In the genomic region with DNA sequence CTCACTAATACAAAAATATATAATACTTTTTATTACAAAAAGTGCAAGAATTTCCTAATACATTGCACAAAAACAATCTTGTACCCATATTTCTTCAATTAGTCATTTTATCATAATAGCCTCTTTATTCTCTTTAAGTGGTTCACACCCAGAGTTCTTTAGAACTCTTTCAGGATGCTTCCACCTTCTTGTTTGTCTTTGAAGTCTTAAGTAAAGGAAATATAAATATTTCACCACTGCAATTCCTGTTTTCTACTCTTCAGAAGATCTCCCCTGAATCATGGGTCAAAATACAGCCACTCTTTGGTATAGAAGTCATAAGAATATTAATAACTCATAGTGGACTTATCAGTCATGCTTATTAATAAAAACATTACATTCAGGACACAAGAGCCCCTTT, we compare ENCODE assay signal across 36 cellular contexts.
"Had no signal": no experiment of that assay in that cellular context is flagged by ENCODE, and none has a peak within 500 bp of the region (broad histone marks: within the 10 kb centered on the region; RNA-seq: fewer than 3 reads in every experiment).

No MANE protein-coding gene starts in this region.

- H3K4me3 ChIP-seq: ascending aorta, Peyer's patch, SJCRH30, SK-N-MC had no signal

- H3K4me1 Mint-ChIP-seq: activated CD4-positive, alpha-beta T cell treated with anti-CD3 and anti-CD28 coated beads, Interleukin-2, amount 10 ng/mL, durations not matched to agents 24 days and 14 days; activated naive CD8-positive, alpha-beta T cell treated with anti-CD3 and anti-CD28 coated beads for 36 hours; activated T-helper 17 cell treated with anti-CD3 and anti-CD28 coated beads, Interleukin-2, amount 50 U/mL, for 72 hours had no signal

- H3K4me1 ChIP-seq: ascending aorta, SJCRH30 had no signal

- H3K9me3 Mint-ChIP-seq: activated CD4-positive, alpha-beta T cell treated with anti-CD3 and anti-CD28 coated beads, Interleukin-2, amount 10 ng/mL, durations not matched to agents 24 days and 14 days; activated CD8-positive, alpha-beta T cell treated with anti-CD3 and anti-CD28 coated beads for 36 hours; activated naive CD8-positive, alpha-beta T cell treated with anti-CD3 and anti-CD28 coated beads for 36 hours had no signal

- H3K36me3 Mint-ChIP-seq: activated naive CD8-positive, alpha-beta T cell treated with anti-CD3 and anti-CD28 coated beads for 36 hours had no signal

- H3K27ac ChIP-seq: ascending aorta, Peyer's patch, SJCRH30, SK-N-MC, WERI-Rb-1 had no signal

- H3K4me3 Mint-ChIP-seq: activated CD4-positive, alpha-beta T cell treated with anti-CD3 and anti-CD28 coated beads, Interleukin-2, amount 10 ng/mL, durations not matched to agents 24 days and 14 days; activated CD8-positive, alpha-beta T cell treated with anti-CD3 and anti-CD28 coated beads for 36 hours; activated naive CD8-positive, alpha-beta T cell treated with anti-CD3 and anti-CD28 coated beads for 36 hours; activated T-cell treated with anti-CD3 and anti-CD28 coated beads, Interleukin-2, amount 50 U/mL, for 72 hours; activated T-helper 17 cell treated with anti-CD3 and anti-CD28 coated beads, Interleukin-2, amount 50 U/mL, for 72 hours had no signal

- H3K27me3 Mint-ChIP-seq: activated CD4-positive, alpha-beta T cell treated with anti-CD3 and anti-CD28 coated beads, Interleukin-2, amount 10 ng/mL, durations not matched to agents 24 days and 14 days; activated CD8-positive, alpha-beta T cell treated with anti-CD3 and anti-CD28 coated beads for 36 hours; activated naive CD8-positive, alpha-beta T cell treated with anti-CD3 and anti-CD28 coated beads for 36 hours; activated T-helper 17 cell treated with anti-CD3 and anti-CD28 coated beads, Interleukin-2, amount 50 U/mL, for 72 hours had no signal

- DNase-seq: activated CD4-positive, alpha-beta T cell treated with anti-CD3 and anti-CD28 coated beads for 1 hour; activated CD4-positive, alpha-beta T cell treated with anti-CD3 and anti-CD28 coated beads, Interleukin-2, amount 10 ng/mL, durations not matched to agents 24 days and 14 days; activated CD4-positive, alpha-beta T cell treated with anti-CD3 and anti-CD28 coated beads, Interleukin-2, amount 50 U/mL, for 4 hours; activated CD4-positive, CD25-positive, alpha-beta regulatory T cell; activated CD8-positive, alpha-beta T cell treated with anti-CD3 and anti-CD28 coated beads for 36 hours; activated effector memory CD4-positive, alpha-beta T cell treated with anti-CD3 and anti-CD28 coated beads, Interleukin-2, amount 50 U/mL, for 16 hours; activated naive CD4-positive, alpha-beta T cell; activated naive CD4-positive, alpha-beta T cell treated with anti-CD3 and anti-CD28 coated beads, Interleukin-2, amount 50 U/mL, for 16 hours; activated naive CD8-positive, alpha-beta T cell treated with anti-CD3 and anti-CD28 coated beads for 36 hours; activated T-cell treated with anti-CD3 and anti-CD28 coated beads, Interleukin-2, amount 50 U/mL, for 1 hour; activated T-cell treated with anti-CD3 and anti-CD28 coated beads, Interleukin-2, amount 50 U/mL, for 72 hours; amygdala; central memory CD4-positive, alpha-beta T cell; Kasumi-1; KG1; MM.1S; MV-4-11; NCI-H1092; NCI-H146; NCI-H2029 treated with DMSO at 0.1 percent for 48 hours; NCI-H2107; NCI-H2171; NCI-H510A; NCI-H526; NCI-H748 treated with DMSO at 0.1 percent for 48 hours; NK-92 treated with Interleukin-12 subunit alpha and Interleukin-12 subunit beta, amount 100 ng/mL, for 24 hours; PC-3; Peyer's patch; RPMI8226; SHP77; SJCRH30; T1000; WERI-Rb-1 had no signal

- ATAC-seq: activated CD8-positive, alpha-beta T cell treated with anti-CD3 and anti-CD28 coated beads for 36 hours; activated T-cell treated with anti-CD3 and anti-CD28 coated beads, Interleukin-2, amount 50 U/mL, for 72 hours; activated T-helper 17 cell treated with anti-CD3 and anti-CD28 coated beads, Interleukin-2, amount 50 U/mL, for 72 hours; PC-3 had no signal

- H3K27me3 ChIP-seq: ascending aorta, Peyer's patch, SJCRH30 had no signal

- H3K36me3 ChIP-seq: ascending aorta, Peyer's patch, SJCRH30, WERI-Rb-1 had no signal

- H3K27ac Mint-ChIP-seq: activated CD4-positive, alpha-beta T cell treated with anti-CD3 and anti-CD28 coated beads, Interleukin-2, amount 10 ng/mL, durations not matched to agents 24 days and 14 days; activated CD8-positive, alpha-beta T cell treated with anti-CD3 and anti-CD28 coated beads for 36 hours; activated naive CD8-positive, alpha-beta T cell treated with anti-CD3 and anti-CD28 coated beads for 36 hours; activated T-cell treated with anti-CD3 and anti-CD28 coated beads, Interleukin-2, amount 50 U/mL, for 72 hours; activated T-helper 17 cell treated with anti-CD3 and anti-CD28 coated beads, Interleukin-2, amount 50 U/mL, for 72 hours had no signal

- H3K9me3 ChIP-seq: ascending aorta, Peyer's patch, SJCRH30 had no signal
